8 cellular contexts compared by ENCODE assay signal in the genomic region with DNA sequence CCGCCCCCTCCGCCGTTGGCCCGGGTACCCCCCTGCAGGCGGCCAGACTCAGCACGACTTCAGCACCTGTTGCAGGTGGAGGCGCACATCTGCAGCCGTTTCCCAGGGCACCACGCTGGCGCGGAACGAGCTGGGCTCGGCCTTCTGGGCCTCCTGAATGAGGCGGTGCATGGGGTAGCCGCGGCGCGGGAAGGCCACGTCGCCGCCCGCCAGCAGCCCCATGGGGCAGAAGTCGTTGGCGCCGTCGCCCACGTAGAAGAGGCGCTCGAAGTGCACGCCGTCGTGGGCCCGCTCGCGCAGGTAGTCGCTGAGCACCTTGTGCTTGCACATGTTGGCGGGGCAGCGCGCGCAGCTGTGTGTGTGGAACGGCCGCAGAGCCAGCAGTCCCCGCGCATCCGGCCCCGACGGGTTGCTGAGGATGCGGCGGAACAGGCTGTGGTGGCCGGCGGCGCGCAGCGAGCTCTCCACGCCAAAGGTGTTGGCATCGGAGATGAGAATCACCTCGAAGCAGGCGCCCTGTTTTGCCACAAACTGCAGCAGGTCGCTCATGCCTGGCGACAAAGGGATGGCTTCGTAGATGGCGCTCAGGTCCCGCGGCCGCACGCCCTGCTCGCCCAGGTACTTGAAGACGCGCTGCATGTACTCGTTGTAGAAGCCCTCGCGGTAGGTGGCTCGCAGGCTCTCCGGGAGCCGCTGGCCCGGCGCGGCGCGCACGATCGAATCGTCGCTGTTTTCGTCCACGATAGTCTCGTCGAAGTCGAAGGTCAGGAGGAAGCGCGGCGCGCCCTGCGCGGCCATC. TPM values are rescaled to one million over a fixed set of nuclear protein-coding genes. Genes with fewer than 3 reads are reported as not detected.
A peak's percentile ranks its signal among the peaks of the same experiment; 100 is the strongest.
DNase-seq lines count a peak whose midpoint lies in the region; ATAC-seq and TF ChIP-seq lines count a peak whose summit lies in the region.

No MANE protein-coding gene starts in this region.

- CTCF ChIA-PET in Calu3 (lab: Charles Lee): interaction anchor here (0.6 to 0.9 kb wide), 4 partner anchors 16 to 117 kb away, joined by 3 to 4 read pairs (median 4); no protein-coding TSS in a partner anchor

- in situ Hi-C loops in transverse colon (cut with MboI; ENCODE audit: low pct_ligation_motif_present in 1 of 4, low pct_unique_long_range_greater_than_20kb in 1 of 4, low sequenced_read_pairs in 3 of 4): no loop called here

- H3K4me3 ChIP-seq in right lobe of liver (no peak overlapping the region), transverse colon (peak overlapping the region in 3 of 4 donors; percentile 7 to 25 (median 22)), SJCRH30 (no peak overlapping the region)

- H3K27ac ChIP-seq in right lobe of liver (no peak overlapping the region), transverse colon (no peak overlapping the region), SJCRH30 (no peak overlapping the region)

- TF ChIP-seq EP300 in transverse colon (IDR thresholded peaks at IDR 0.05; ENCODE audit: low read depth): no peak

- H3K9me3 ChIP-seq in right lobe of liver (no peaks in the 10 kb centered on the region), transverse colon (no peaks in the 10 kb centered on the region), SJCRH30 (replicated peaks) (no peaks in the 10 kb centered on the region)

- H3K9me3 Mint-ChIP-seq in Calu3 (ENCODE audit: low read depth, unreplicated experiment): no peaks in the 10 kb centered on the region
- H3K9me3 Mint-ChIP-seq in activated naive CD8-positive, alpha-beta T cell treated with anti-CD3 and anti-CD28 coated beads for 36 hours: no peaks in the 10 kb centered on the region

- H3K27me3 Mint-ChIP-seq in Calu3 (ENCODE audit: unreplicated experiment): peaks cover 89% of the 10 kb centered on the region
- H3K27me3 Mint-ChIP-seq in activated naive CD8-positive, alpha-beta T cell treated with anti-CD3 and anti-CD28 coated beads for 36 hours: peaks cover 21% of the 10 kb centered on the region

- peaks cover 8% of the 10 kb centered on the region for H3K36me3 Mint-ChIP-seq in Calu3 (ENCODE audit: insufficient read depth, unreplicated experiment)
- peaks cover 21% of the 10 kb centered on the region for H3K36me3 Mint-ChIP-seq in activated naive CD8-positive, alpha-beta T cell treated with anti-CD3 and anti-CD28 coated beads for 36 hours

- H3K27me3 ChIP-seq in right lobe of liver (no peaks in the 10 kb centered on the region), transverse colon (peaks cover 44% of the 10 kb centered on the region), SJCRH30 (peaks cover under 1% of the 10 kb centered on the region; the same call in 1 of the 2 replicates)

- DNase-seq in Calu3 (peak; percentile 27), NCI-H748 (lab: John Stamatoyannopoulos, UW; ENCODE audit: unreplicated experiment) (peak; percentile 81), right lobe of liver (peak in 2 of 3 donors; percentile 54 to 68), transverse colon (peak; percentile 52), SJCRH30 (no peak)
- DNase-seq in activated naive CD8-positive, alpha-beta T cell treated with anti-CD3 and anti-CD28 coated beads for 36 hours: peak; percentile 60

- TF ChIP-seq POLR2A in right lobe of liver (IDR thresholded peaks at IDR 0.05) (no peak), transverse colon (IDR thresholded peaks at IDR 0.05) (no peak)

- WGBS in right lobe of liver (ENCODE audit: insufficient coverage, low coverage, low lambda C conversion rate, missing lambda C conversion rate): 2% methylated on average over 9 of the region's 95 CpGs
- WGBS in transverse colon (ENCODE audit: low coverage in 1 of 2), 2 donors: 12% methylated on average over 35 of the region's 95 CpGs; no CpG with 5 or more reads in 1 of the 2 donors

- peaks cover 12% of the 10 kb centered on the region for H3K4me1 Mint-ChIP-seq in Calu3 (ENCODE audit: low read depth, unreplicated experiment)
- peaks cover 28% of the 10 kb centered on the region for H3K4me1 Mint-ChIP-seq in activated naive CD8-positive, alpha-beta T cell treated with anti-CD3 and anti-CD28 coated beads for 36 hours

- H3K4me3 Mint-ChIP-seq in Calu3 (ENCODE audit: low read depth, unreplicated experiment): peak overlapping the region; percentile 57
- peak overlapping the region; percentile 56 for H3K4me3 Mint-ChIP-seq in activated naive CD8-positive, alpha-beta T cell treated with anti-CD3 and anti-CD28 coated beads for 36 hours

- BruUV-seq in Calu3 (replicated peaks; lab: Mats Ljungman, UMichigan): no TSS peak

- no peak overlapping the region for H3K27ac Mint-ChIP-seq in Calu3 (ENCODE audit: unreplicated experiment)
- peak overlapping the region; percentile 74 for H3K27ac Mint-ChIP-seq in activated naive CD8-positive, alpha-beta T cell treated with anti-CD3 and anti-CD28 coated beads for 36 hours

- H3K4me1 ChIP-seq in right lobe of liver (peaks cover 0 to 4% (median 0%) of the 10 kb centered on the region in 4 donors), transverse colon (peaks cover 12 to 29% (median 17%) of the 10 kb centered on the region in 4 donors), SJCRH30 (0 out of 2 replicates have a peak, but pooled peaks cover 3% of the 10 kb centered on the region)

- intact Hi-C loops in Calu3 (cut with micrococcal nuclease; ENCODE audit: unreplicated experiment): loop anchor here (10.0 kb wide), 1 partner anchor 190 kb away; no protein-coding TSS in a partner anchor
- intact Hi-C loops in right lobe of liver (cut with DNase I): no loop called here
- intact Hi-C loops in transverse colon (cut with DNase I; ENCODE audit: low total_unique reads): loop anchor here (5.0 kb wide), 1 partner anchor 42 kb away; no protein-coding TSS in a partner anchor

- H3K36me3 ChIP-seq in right lobe of liver (no peaks in the 10 kb centered on the region), transverse colon (no peaks in the 10 kb centered on the region), SJCRH30 (no peaks in the 10 kb centered on the region)

- TF ChIP-seq CTCF in Calu3 (IDR thresholded peaks at IDR 0.05; ENCODE audit: unreplicated experiment) (no peak), right lobe of liver (IDR thresholded peaks at IDR 0.05) (no peak), transverse colon (IDR thresholded peaks at IDR 0.05) (no peak)

- peak; percentile 22 to 34 (median 28) for ATAC-seq in right lobe of liver
- ATAC-seq in GM18861 (IDR thresholded peaks at IDR 0.05; ENCODE audit: unreplicated experiment): no peak
- ATAC-seq in GM19328 (IDR thresholded peaks at IDR 0.05; ENCODE audit: unreplicated experiment): no peak

RNA-seq across cellular contexts. Expression of a gene that starts 6.2 kb away (rescaled TPM):
- total RNA-seq in Calu3 (2022) (not detected in 2 replicates), right lobe of liver (under 1 TPM in 4 of 6 experiments, not detected in 2; 0.16 to 0.71 (median 0.41) TPM), transverse colon (not detected)
- not detected for total RNA-seq in activated naive CD8-positive, alpha-beta T cell treated with anti-CD3 and anti-CD28 coated beads for 36 hours
- 0.43 TPM in 1 of 2 replicates, not detected in the other for total RNA-seq in SJCRH30 (2014; rRNA removed; shearing (Covaris generic))

RNA-seq across cellular contexts. Expression of a gene that starts 13.9 kb away (rescaled TPM):
- total RNA-seq in Calu3 (2022): not detected in 2 replicates
- total RNA-seq in activated naive CD8-positive, alpha-beta T cell treated with anti-CD3 and anti-CD28 coated beads for 36 hours: 10 to 100 TPM; 54.9 to 55.5 TPM
- total RNA-seq in right lobe of liver: 1 to 10 TPM; 3.0 to 9.7 (median 3.8) TPM
- total RNA-seq in transverse colon: 1 to 10 TPM in 3 of 4 donors, under 1 TPM in 1; 0.60 to 7.6 (median 5.9) TPM
- 3.4 and 4.2 TPM in 2 replicates for total RNA-seq in SJCRH30 (2014; rRNA removed; shearing (Covaris generic))

RNA-seq across cellular contexts. Expression of a gene that starts 14.0 kb away (rescaled TPM):
- total RNA-seq in Calu3 (2022) (not detected in 2 replicates), right lobe of liver (1 to 10 TPM in 4 of 6 experiments, under 1 TPM in 2; 0.61 to 1.6 (median 1.2) TPM), transverse colon (1 to 10 TPM in 1 of 4 donors, under 1 TPM in 1, not detected in 2; 0.68 to 4.0 TPM)
- 10 to 100 TPM; 25.5 to 28.4 TPM for total RNA-seq in activated naive CD8-positive, alpha-beta T cell treated with anti-CD3 and anti-CD28 coated beads for 36 hours
- total RNA-seq in SJCRH30 (2014; rRNA removed; shearing (Covaris generic)): 2.8 and 5.3 TPM in 2 replicates

Comparison
In these comparisons a context has a peak if more than half of its experiments do, and no peak if none do; other contexts are left out.
1. DNase-seq: peak in Calu3 (single experiment), NCI-H748 (single experiment), activated naive CD8-positive, alpha-beta T cell treated with anti-CD3 and anti-CD28 coated beads for 36 hours (single experiment), right lobe of liver (2 of 3) and transverse colon (single experiment); none in SJCRH30 (0 of 2).
2. ATAC-seq: peak in right lobe of liver (4 of 4); none in GM18861 (single experiment) and GM19328 (single experiment).
3. H3K4me3 ChIP-seq: peak in transverse colon (3 of 4); none in right lobe of liver (0 of 3) and SJCRH30 (single experiment).
4. RNA of a gene that starts 13.9 kb away (total RNA-seq): 54.9 to 55.5 TPM in activated naive CD8-positive, alpha-beta T cell treated with anti-CD3 and anti-CD28 coated beads for 36 hours; 0.60 to 7.6 TPM in transverse colon, 3.4 to 4.2 TPM in SJCRH30, 3.0 to 9.7 TPM in right lobe of liver and not detected in Calu3; every median in the first group is over 4 times any median in the second.
5. intact Hi-C loops: an anchor here in Calu3 (10.0 kb wide) and transverse colon (5.0 kb wide); none called in right lobe of liver.